40 cellular contexts compared by ENCODE assay signal in genomic region chr6:40998661-40999060, GRCh38. TPM values are rescaled to one million over a fixed set of nuclear protein-coding genes. Genes with fewer than 3 reads are reported as not detected.
A peak's percentile ranks its signal among the peaks of the same experiment; 100 is the strongest.
DNase-seq lines count a peak whose midpoint lies in the region; ATAC-seq, FAIRE-seq and TF ChIP-seq lines count a peak whose summit lies in the region.
"Had no signal": no experiment of that assay in that cellular context is flagged by ENCODE, and none has a peak within 500 bp of the region (broad histone marks: within the 10 kb centered on the region; RNA-seq: fewer than 3 reads in every experiment).

No MANE protein-coding gene starts in this region.

- in situ Hi-C loops in K562 (cut with MboI): no loop called here

- POLR2A ChIA-PET in Caco-2 (lab: Charles Lee) (interaction anchor here (0.6 to 2.3 kb wide), 4 partner anchors 41 to 1931 kb away, joined by 3 to 19 read pairs (median 10); partner anchors contain the start of genes CNPY3, NFYA and OARD1), K562 (lab: Yijun Ruan, JAX) (interaction anchor here (0.6 to 1.1 kb wide), 3 partner anchors 12 to 29 kb away, joined by 3 to 4 read pairs (median 3); no protein-coding TSS in a partner anchor)

- H3K9me3 Mint-ChIP-seq in Caco-2 (ENCODE audit: unreplicated experiment) (no peaks in the 10 kb centered on the region), progenitor cell of endocrine pancreas (ENCODE audit: low read depth) (no peaks in the 10 kb centered on the region)
- no peaks in the 10 kb centered on the region for H3K9me3 Mint-ChIP-seq in activated CD8-positive, alpha-beta memory T cell treated with anti-CD3 and anti-CD28 coated beads, Interleukin-2, amount 10 ng/mL, durations not matched to agents 7 days and 5 days (ENCODE audit: low read depth)
- H3K9me3 Mint-ChIP-seq: activated CD4-positive, alpha-beta memory T cell treated with anti-CD3 and anti-CD28 coated beads, Interleukin-2, amount 10 ng/mL, durations not matched to agents 7 days and 5 days; activated T-helper 1 cell treated with anti-CD3 and anti-CD28 coated beads, Interleukin-12 subunit alpha, Interleukin-12 subunit beta, Interleukin-2, Interleukin-4 antibody, amounts not matched to agents 30 ng/mL and 10 ng/mL and 1 ng/mL, durations not matched to agents 14 hours and 24 hours and 36 hours; CD4-positive, alpha-beta T cell; natural killer cell had no signal

- H3K27me3 ChIP-seq in Caco-2 (replicated peaks; ENCODE audit: control insufficient read depth, insufficient read depth, low read length) (no peaks in the 10 kb centered on the region), K562 (ENCODE audit: control insufficient read depth in 2 of 2, insufficient read depth in 2 of 2, low read length in 2 of 2) (peaks cover 11 to 17% of the 10 kb centered on the region in 2 experiments), WERI-Rb-1 (ENCODE audit: insufficient read depth, low read depth, severe bottlenecking) (no peaks in the 10 kb centered on the region)
- H3K27me3 ChIP-seq: breast epithelium, testis had no signal

- H3K4me3 Mint-ChIP-seq in Caco-2 (ENCODE audit: unreplicated experiment): peak overlapping the region; percentile 71
- no peak overlapping the region for H3K4me3 Mint-ChIP-seq in progenitor cell of endocrine pancreas (ENCODE audit: low read depth)
- H3K4me3 Mint-ChIP-seq in activated CD8-positive, alpha-beta memory T cell treated with anti-CD3 and anti-CD28 coated beads, Interleukin-2, amount 10 ng/mL, durations not matched to agents 7 days and 5 days: no peak overlapping the region
- H3K4me3 Mint-ChIP-seq: activated CD4-positive, alpha-beta memory T cell treated with anti-CD3 and anti-CD28 coated beads, Interleukin-2, amount 10 ng/mL, durations not matched to agents 7 days and 5 days; activated T-helper 1 cell treated with anti-CD3 and anti-CD28 coated beads, Interleukin-12 subunit alpha, Interleukin-12 subunit beta, Interleukin-2, Interleukin-4 antibody, amounts not matched to agents 30 ng/mL and 10 ng/mL and 1 ng/mL, durations not matched to agents 14 hours and 24 hours and 36 hours; CD4-positive, alpha-beta T cell; natural killer cell had no signal

- H3K27ac Mint-ChIP-seq in Caco-2 (ENCODE audit: unreplicated experiment): peak overlapping the region; percentile 99
- H3K27ac Mint-ChIP-seq in progenitor cell of endocrine pancreas: peak overlapping the region; percentile 99
- no peak overlapping the region for H3K27ac Mint-ChIP-seq in activated CD8-positive, alpha-beta memory T cell treated with anti-CD3 and anti-CD28 coated beads, Interleukin-2, amount 10 ng/mL, durations not matched to agents 7 days and 5 days
- H3K27ac Mint-ChIP-seq: activated CD4-positive, alpha-beta memory T cell treated with anti-CD3 and anti-CD28 coated beads, Interleukin-2, amount 10 ng/mL, durations not matched to agents 7 days and 5 days; activated T-helper 1 cell treated with anti-CD3 and anti-CD28 coated beads, Interleukin-12 subunit alpha, Interleukin-12 subunit beta, Interleukin-2, Interleukin-4 antibody, amounts not matched to agents 30 ng/mL and 10 ng/mL and 1 ng/mL, durations not matched to agents 14 hours and 24 hours and 36 hours; CD4-positive, alpha-beta T cell; natural killer cell had no signal

- TF ChIP-seq CTCF in Caco-2 (IDR thresholded peaks at IDR 0.05; ENCODE audit: insufficient read depth in 1 of 2, low read depth in 1 of 2, low read length in 1 of 2, severe bottlenecking in 1 of 2, unreplicated experiment in 1 of 2): no peak
- TF ChIP-seq CTCF in K562 (IDR thresholded peaks at IDR 0.05 in 2 of 3, conservative IDR thresholded peaks at IDR 0.05 in 1 of 3; ENCODE audit: insufficient read depth in 2 of 3, low read depth in 1 of 3, low read length in 3 of 3): no peak
- no peak for TF ChIP-seq CTCF in progenitor cell of endocrine pancreas (IDR thresholded peaks at IDR 0.05; ENCODE audit: unreplicated experiment)
- TF ChIP-seq CTCF in WERI-Rb-1 (IDR thresholded peaks at IDR 0.05; ENCODE audit: low read depth, low read length): no peak

- peak; percentile 67 for FAIRE-seq in K562 (lab: Jason Lieb, UNC)
- FAIRE-seq in GM12891 (lab: Jason Lieb, UNC): no peak
- FAIRE-seq: A204.1, colon, HTR-8/SVneo, islet of Langerhans, urothelium cell line had no signal

- no peaks in the 10 kb centered on the region for H3K79me2 ChIP-seq in K562 (ENCODE audit: control insufficient read depth, insufficient read depth, low read length)

- H3K9ac ChIP-seq in K562 (ENCODE audit: insufficient read depth in 1 of 2, low read depth in 2 of 2, low read length in 2 of 2): no peak overlapping the region
- H3K9ac ChIP-seq: GM23248, KMS-11 had no signal

- WGBS in K562 (ENCODE audit: insufficient coverage, low coverage, missing lambda C conversion rate): 19% methylated on average over 4 of the region's 4 CpGs

- H3K36me3 Mint-ChIP-seq in Caco-2 (ENCODE audit: insufficient read depth, unreplicated experiment) (peaks cover 19% of the 10 kb centered on the region), progenitor cell of endocrine pancreas (ENCODE audit: insufficient read depth) (no peaks in the 10 kb centered on the region)
- no peaks in the 10 kb centered on the region for H3K36me3 Mint-ChIP-seq in activated CD8-positive, alpha-beta memory T cell treated with anti-CD3 and anti-CD28 coated beads, Interleukin-2, amount 10 ng/mL, durations not matched to agents 7 days and 5 days
- H3K36me3 Mint-ChIP-seq: natural killer cell had no signal

- no peak overlapping the region for H3K4me2 ChIP-seq in K562 (ENCODE audit: insufficient read depth, low read length)
- H3K4me2 ChIP-seq: KMS-11 had no signal

- H3K36me3 ChIP-seq in Caco-2 (ENCODE audit: control insufficient read depth, insufficient read depth, low read length) (no peaks in the 10 kb centered on the region), K562 (ENCODE audit: control insufficient read depth, insufficient read depth, low read length) (no peaks in the 10 kb centered on the region), WERI-Rb-1 (no peaks in the 10 kb centered on the region)
- H3K36me3 ChIP-seq: breast epithelium had no signal

- TF ChIP-seq POLR2A in K562 (conservative IDR thresholded peaks at IDR 0.05): no peak
- TF ChIP-seq POLR2A in GM12891 (IDR thresholded peaks at IDR 0.05; ENCODE audit: low read depth, low read length): no peak

- peak overlapping the region; percentile 69 for H2AFZ ChIP-seq in K562 (ENCODE audit: low read depth, low read length)
- H2AFZ ChIP-seq: GM23248 had no signal

- H4K20me1 ChIP-seq in K562 (replicated peaks; ENCODE audit: control insufficient read depth, insufficient read depth, low read length): no peaks in the 10 kb centered on the region

- no peaks in the 10 kb centered on the region for H3K9me1 ChIP-seq in K562 (ENCODE audit: control insufficient read depth, insufficient read depth, low read length)

- H3K27me3 Mint-ChIP-seq in Caco-2 (ENCODE audit: insufficient read depth, unreplicated experiment): no peaks in the 10 kb centered on the region
- no peaks in the 10 kb centered on the region for H3K27me3 Mint-ChIP-seq in progenitor cell of endocrine pancreas
- peaks cover 59% of the 10 kb centered on the region for H3K27me3 Mint-ChIP-seq in activated CD8-positive, alpha-beta memory T cell treated with anti-CD3 and anti-CD28 coated beads, Interleukin-2, amount 10 ng/mL, durations not matched to agents 7 days and 5 days

- H3K4me3 ChIP-seq in Caco-2 (ENCODE audit: low read depth, low read length): no peak overlapping the region
- H3K4me3 ChIP-seq in K562: no peak overlapping the region
- no peak overlapping the region for H3K4me3 ChIP-seq in WERI-Rb-1 (ENCODE audit: low read depth, low read length)
- H3K4me3 ChIP-seq: breast epithelium, GM23248, mucosa of descending colon, skin epidermis, testis had no signal

- intact Hi-C loops in Caco-2 (cut with micrococcal nuclease; ENCODE audit: unreplicated experiment) (loop anchor here (5.0 kb wide), 1 partner anchor 101 kb away; no protein-coding TSS in a partner anchor), K562 (cut with micrococcal nuclease) (loop anchor here (5.0 kb wide), 1 partner anchor 74 kb away; the partner anchor contains the start of genes NFYA and OARD1), left ventricle myocardium superior (cut with micrococcal nuclease) (no loop called here)

- H3K9me3 ChIP-seq in Caco-2: no peaks in the 10 kb centered on the region
- H3K9me3 ChIP-seq in K562 (replicated peaks; ENCODE audit: control insufficient read depth, insufficient read depth, low read depth, low read length): no peaks in the 10 kb centered on the region
- H3K9me3 ChIP-seq in WERI-Rb-1 (ENCODE audit: severe bottlenecking): no peaks in the 10 kb centered on the region
- H3K9me3 ChIP-seq: breast epithelium, mucosa of descending colon, testis had no signal

- no peak for TF ChIP-seq RAD21 in K562 (CRISPR knock-in tag; conservative IDR thresholded peaks at IDR 0.05 in 1 of 2, IDR thresholded peaks at IDR 0.05 in 1 of 2)

- H3K4me1 ChIP-seq in Caco-2 (peaks cover 48% of the 10 kb centered on the region), K562 (replicated peaks in 1 of 2; ENCODE audit: control insufficient read depth in 2 of 2, insufficient read depth in 2 of 2, low read length in 2 of 2) (peaks cover 13 to 27% of the 10 kb centered on the region in 2 experiments; a peak in 4 of 5 replicates)
- H3K4me1 ChIP-seq: breast epithelium had no signal

- H3K4me1 Mint-ChIP-seq in Caco-2 (ENCODE audit: low read depth, unreplicated experiment) (peaks cover 59% of the 10 kb centered on the region), progenitor cell of endocrine pancreas (ENCODE audit: low read depth) (peaks cover 62% of the 10 kb centered on the region)
- H3K4me1 Mint-ChIP-seq in activated CD8-positive, alpha-beta memory T cell treated with anti-CD3 and anti-CD28 coated beads, Interleukin-2, amount 10 ng/mL, durations not matched to agents 7 days and 5 days: no peaks in the 10 kb centered on the region
- H3K4me1 Mint-ChIP-seq: activated CD4-positive, alpha-beta memory T cell treated with anti-CD3 and anti-CD28 coated beads, Interleukin-2, amount 10 ng/mL, durations not matched to agents 7 days and 5 days; natural killer cell had no signal

- DNase-seq in Caco-2 (no peak), K562 (ENCODE audit: extremely low read depth in 1 of 4, low spot score in 3 of 4) (peak in 1 of 4 experiments; percentile 41), left ventricle myocardium superior (no peak), progenitor cell of endocrine pancreas (ENCODE audit: low spot score, unreplicated experiment) (no peak), GM12891 (ENCODE audit: insufficient read length, low spot score) (no peak), NCI-H526 (lab: John Stamatoyannopoulos, UW) (no peak), WERI-Rb-1 (no peak)
- DNase-seq in activated CD8-positive, alpha-beta memory T cell treated with anti-CD3 and anti-CD28 coated beads, Interleukin-2, amount 10 ng/mL, durations not matched to agents 7 days and 5 days: no peak
- DNase-seq: activated CD4-positive, alpha-beta memory T cell treated with anti-CD3 and anti-CD28 coated beads, Interleukin-2, amount 10 ng/mL, durations not matched to agents 7 days and 5 days; activated CD8-positive, alpha-beta memory T cell treated with anti-CD3 and anti-CD28 coated beads, Interleukin-2, amount 50 U/mL, for 48 hours; activated naive CD4-positive, alpha-beta T cell treated with anti-CD3 and anti-CD28 coated beads, Interleukin-2, amount 50 U/mL, for 16 hours; amygdala; CD4-positive, alpha-beta T cell; effector CD4-positive, alpha-beta T cell; GM23248; MM.1S; mucosa of descending colon; natural killer cell; NCI-H1417; NCI-H2029; NCI-H2227 treated with DMSO at 0.1 percent for 48 hours; NCI-H526 treated with DMSO at 0.1 percent for 48 hours; NK-92 treated with Interleukin-12 subunit alpha and Interleukin-12 subunit beta, amount 100 ng/mL, for 24 hours; occipital lobe; PC-3; stimulated activated naive CD4-positive, alpha-beta T cell; testis had no signal

- CTCF ChIA-PET in Caco-2 (lab: Charles Lee) (interaction anchor here (0.6 to 2.5 kb wide), 5 partner anchors 12 to 533 kb away, joined by 3 to 19 read pairs (median 3); partner anchors contain the start of gene UNC5CL), K562 (lab: Yijun Ruan, JAX; ENCODE audit: low intra/inter-chr PET ratio) (interaction anchor here (0.9 kb wide), 1 partner anchor 68 kb away, joined by 6 read pairs; no protein-coding TSS in a partner anchor)
- CTCF ChIA-PET in activated CD8-positive, alpha-beta memory T cell treated with anti-CD3 and anti-CD28 coated beads, Interleukin-2, amount 10 ng/mL, durations not matched to agents 7 days and 5 days (lab: Charles Lee): interaction anchor here (0.6 to 2.7 kb wide), 5 partner anchors 10 to 171 kb away, joined by 3 to 13 read pairs (median 3); no protein-coding TSS in a partner anchor

- no TSS peak for BruUV-seq in Caco-2 (replicated peaks; lab: Mats Ljungman, UMichigan)
- BruUV-seq in K562 (replicated peaks; lab: Mats Ljungman, UMichigan): no TSS peak

- ATAC-seq in K562 (peak; percentile 25; the same call in 2 of the 3 replicates), left ventricle myocardium superior (peak; percentile 79)
- no peak for ATAC-seq in activated CD8-positive, alpha-beta memory T cell treated with anti-CD3 and anti-CD28 coated beads, Interleukin-2, amount 10 ng/mL, durations not matched to agents 7 days and 5 days
- ATAC-seq: mucosa of descending colon, natural killer cell, PC-3 had no signal

- TF ChIP-seq EP300 in K562 (IDR thresholded peaks at IDR 0.05; ENCODE audit: low read length): no peak

- H3K27ac ChIP-seq in K562 (ENCODE audit: extremely low read depth, low read depth, low read length) (no peak overlapping the region), WERI-Rb-1 (no peak overlapping the region)
- H3K27ac ChIP-seq: breast epithelium, epithelial cell of prostate, GM23248, KMS-11, skin epidermis, testis had no signal

RNA-seq across cellular contexts. Expression of gene UNC5CL, which starts 40.4 kb away (rescaled TPM):
- total RNA-seq in Caco-2 (2022) (4.5 and 5.5 TPM in 2 replicates), K562 (2014; rRNA removed) (0.33 and 0.95 TPM in 2 replicates), K562 (2014; rRNA removed; fragmentation: Illumina TruSeq; extraction: Trizol) (0.35 and 0.40 TPM in 2 replicates), K562 (2015; rRNA removed; fragmentation: Illumina TruSeq; extraction: Trizol) (0.33 and 0.53 TPM in 2 replicates), K562 (2021) (0.64 and 0.78 TPM in 2 replicates), left ventricle myocardium superior (0.20 TPM), progenitor cell of endocrine pancreas (3.7 and 4.7 TPM in 2 replicates)
- 2.7 and 3.1 TPM in 2 replicates for total RNA-seq in K562 (2011; cell fraction: chromatin; rRNA removed; ENCODE audit: low replicate concordance)
- 1.6 and 2.0 TPM in 2 replicates for total RNA-seq in K562 (2011; cell fraction: nucleolus; rRNA removed)
- 2.5 and 3.7 TPM in 2 replicates for total RNA-seq in K562 (2011; cell fraction: nucleoplasm; rRNA removed)
- polyA plus RNA-seq in K562 (2011; rRNA removed) (0.82 and 1.7 TPM in 2 replicates), K562 (2014; fragmentation: Illumina TruSeq; extraction: Trizol) (0.59 and 0.80 TPM in 2 replicates), K562 (2014; fragmentation: Nextera tagmentation; extraction: Ambion mirVana) (under 1 TPM in 1 of 2 experiments, not detected in 1; 0.07 TPM), K562 (2014; rRNA removed) (1.8 TPM in 2 replicates)
- 0.72 and 1.2 TPM in 2 replicates for polyA plus RNA-seq in K562 (2011; cell fraction: cytosol; rRNA removed)
- 7.8 and 9.9 TPM in 2 replicates for polyA plus RNA-seq in K562 (2011; cell fraction: nucleus; rRNA removed)
- polyA plus RNA-seq in K562 (2012): 0.70 and 2.4 TPM in 2 replicates
- polyA minus RNA-seq in K562 (2011; rRNA and poly(A)+ RNA removed): 0.21 and 0.39 TPM in 2 replicates
- not detected in 2 replicates for polyA minus RNA-seq in K562 (2011; cell fraction: cytosol; rRNA and poly(A)+ RNA removed)
- polyA minus RNA-seq in K562 (2011; cell fraction: nucleus; rRNA and poly(A)+ RNA removed): 1.5 and 2.4 TPM in 2 replicates
- polyA plus RNA-seq in GM12891 (2012; ENCODE audit: low read depth, missing spikeins): 0.31 TPM
- 1 to 10 TPM; 1.3 to 2.5 TPM for total RNA-seq in activated CD8-positive, alpha-beta memory T cell treated with anti-CD3 and anti-CD28 coated beads, Interleukin-2, amount 10 ng/mL, durations not matched to agents 7 days and 5 days
- total RNA-seq: glomerular endothelial cell, GM23248 had no signal
- polyA plus RNA-seq: GM23248 had no signal

RNA-seq across cellular contexts. Expression of gene TSPO2, which starts 43.6 kb away (rescaled TPM):
- total RNA-seq in Caco-2 (2022) (0.49 and 0.61 TPM in 2 replicates), K562 (2014; rRNA removed) (not detected in 2 replicates), K562 (2014; rRNA removed; fragmentation: Illumina TruSeq; extraction: Trizol) (not detected in 2 replicates), K562 (2015; rRNA removed; fragmentation: Illumina TruSeq; extraction: Trizol) (not detected in 2 replicates), K562 (2021) (not detected in 2 replicates), left ventricle myocardium superior (not detected), progenitor cell of endocrine pancreas (not detected in 2 replicates)
- not detected in 2 replicates for total RNA-seq in K562 (2011; cell fraction: chromatin; rRNA removed; ENCODE audit: low replicate concordance)
- not detected in 2 replicates for total RNA-seq in K562 (2011; cell fraction: nucleolus; rRNA removed)
- not detected in 2 replicates for total RNA-seq in K562 (2011; cell fraction: nucleoplasm; rRNA removed)
- polyA plus RNA-seq in K562 (2011; rRNA removed) (0.12 TPM in 1 of 2 replicates, not detected in the other), K562 (2014; fragmentation: Illumina TruSeq; extraction: Trizol) (not detected in 2 replicates), K562 (2014; fragmentation: Nextera tagmentation; extraction: Ambion mirVana) (not detected), K562 (2014; rRNA removed) (not detected in 2 replicates)
- not detected in 2 replicates for polyA plus RNA-seq in K562 (2011; cell fraction: cytosol; rRNA removed)
- not detected in 2 replicates for polyA plus RNA-seq in K562 (2011; cell fraction: nucleus; rRNA removed)
- polyA plus RNA-seq in K562 (2012): 0.19 TPM in 1 of 2 replicates, not detected in the other
- polyA minus RNA-seq in K562 (2011; rRNA and poly(A)+ RNA removed): not detected in 2 replicates
- not detected in 2 replicates for polyA minus RNA-seq in K562 (2011; cell fraction: cytosol; rRNA and poly(A)+ RNA removed)
- not detected in 2 replicates for polyA minus RNA-seq in K562 (2011; cell fraction: nucleus; rRNA and poly(A)+ RNA removed)
- polyA plus RNA-seq in GM12891 (2012; ENCODE audit: low read depth, missing spikeins): not detected
- not detected for total RNA-seq in activated CD8-positive, alpha-beta memory T cell treated with anti-CD3 and anti-CD28 coated beads, Interleukin-2, amount 10 ng/mL, durations not matched to agents 7 days and 5 days
- total RNA-seq: activated CD4-positive, alpha-beta memory T cell treated with anti-CD3 and anti-CD28 coated beads, Interleukin-2, amount 10 ng/mL, durations not matched to agents 7 days and 5 days; activated T-helper 1 cell treated with anti-CD3 and anti-CD28 coated beads, Interleukin-12 subunit alpha, Interleukin-12 subunit beta, Interleukin-2, Interleukin-4 antibody, amounts not matched to agents 30 ng/mL and 10 ng/mL and 1 ng/mL, durations not matched to agents 14 hours and 24 hours and 36 hours; breast epithelium; CD4-positive, alpha-beta T cell; glomerular endothelial cell; GM23248; lower leg skin; natural killer cell; occipital lobe; PC-3; T-helper 2 cell treated with Interferon-gamma antibody and Interleukin-4, amounts not matched to agents 100 ng/mL and 5 ng/mL, for 36 hours; testis had no signal
- polyA plus RNA-seq: GM23248 had no signal

RNA-seq across cellular contexts. Expression of gene APOBEC2, which starts 54.3 kb away (rescaled TPM):
- 2.5 and 4.8 TPM in 2 replicates for total RNA-seq in Caco-2 (2022)
- not detected in 2 replicates for total RNA-seq in K562 (2011; cell fraction: chromatin; rRNA removed; ENCODE audit: low replicate concordance)
- total RNA-seq in K562 (2011; cell fraction: nucleolus; rRNA removed): not detected in 2 replicates
- not detected in 2 replicates for total RNA-seq in K562 (2011; cell fraction: nucleoplasm; rRNA removed)
- total RNA-seq in K562 (2014; rRNA removed): not detected in 2 replicates
- total RNA-seq in K562 (2014; rRNA removed; fragmentation: Illumina TruSeq; extraction: Trizol): not detected in 2 replicates
- not detected in 2 replicates for total RNA-seq in K562 (2015; rRNA removed; fragmentation: Illumina TruSeq; extraction: Trizol)
- not detected in 2 replicates for total RNA-seq in K562 (2021)
- not detected in 2 replicates for polyA plus RNA-seq in K562 (2011; rRNA removed)
- not detected in 2 replicates for polyA plus RNA-seq in K562 (2011; cell fraction: cytosol; rRNA removed)
- not detected in 2 replicates for polyA plus RNA-seq in K562 (2011; cell fraction: nucleus; rRNA removed)
- polyA plus RNA-seq in K562 (2012): 0.10 and 0.61 TPM in 2 replicates
- polyA plus RNA-seq in K562 (2014; fragmentation: Illumina TruSeq; extraction: Trizol): not detected in 2 replicates
- 1 to 10 TPM in 1 of 2 experiments, under 1 TPM in 1; 0.25 to 1.6 TPM for polyA plus RNA-seq in K562 (2014; fragmentation: Nextera tagmentation; extraction: Ambion mirVana)
- polyA plus RNA-seq in K562 (2014; rRNA removed): not detected in 2 replicates
- polyA minus RNA-seq in K562 (2011; rRNA and poly(A)+ RNA removed): not detected in 2 replicates
- polyA minus RNA-seq in K562 (2011; cell fraction: cytosol; rRNA and poly(A)+ RNA removed): not detected in 2 replicates
- polyA minus RNA-seq in K562 (2011; cell fraction: nucleus; rRNA and poly(A)+ RNA removed): not detected in 2 replicates
- total RNA-seq in left ventricle myocardium superior: 237 TPM
- total RNA-seq in progenitor cell of endocrine pancreas: 1.2 and 1.4 TPM in 2 replicates
- polyA plus RNA-seq in GM12891 (2012; ENCODE audit: low read depth, missing spikeins): not detected
- total RNA-seq in activated CD8-positive, alpha-beta memory T cell treated with anti-CD3 and anti-CD28 coated beads, Interleukin-2, amount 10 ng/mL, durations not matched to agents 7 days and 5 days: not detected
- total RNA-seq: activated CD4-positive, alpha-beta memory T cell treated with anti-CD3 and anti-CD28 coated beads, Interleukin-2, amount 10 ng/mL, durations not matched to agents 7 days and 5 days; activated T-helper 1 cell treated with anti-CD3 and anti-CD28 coated beads, Interleukin-12 subunit alpha, Interleukin-12 subunit beta, Interleukin-2, Interleukin-4 antibody, amounts not matched to agents 30 ng/mL and 10 ng/mL and 1 ng/mL, durations not matched to agents 14 hours and 24 hours and 36 hours; breast epithelium; CD4-positive, alpha-beta T cell; glomerular endothelial cell; GM23248; lower leg skin; mucosa of descending colon; natural killer cell; PC-3; T-helper 2 cell treated with Interferon-gamma antibody and Interleukin-4, amounts not matched to agents 100 ng/mL and 5 ng/mL, for 36 hours had no signal
- polyA plus RNA-seq: GM23248 had no signal

Comparison
In these comparisons a context has a peak if more than half of its experiments do, and no peak if none do; other contexts are left out.
1. RNA of gene APOBEC2, which starts 54.3 kb away (total RNA-seq): 237 TPM in left ventricle myocardium superior (single experiment); 2.5 to 4.8 TPM in Caco-2, 1.2 to 1.4 TPM in progenitor cell of endocrine pancreas, not detected in K562 and not detected in activated CD8-positive, alpha-beta memory T cell treated with anti-CD3 and anti-CD28 coated beads, Interleukin-2, amount 10 ng/mL, durations not matched to agents 7 days and 5 days; every median in the first group is over 10 times any median in the second.